ENCODE assay signal across 1 cellular context in the genomic region with DNA sequence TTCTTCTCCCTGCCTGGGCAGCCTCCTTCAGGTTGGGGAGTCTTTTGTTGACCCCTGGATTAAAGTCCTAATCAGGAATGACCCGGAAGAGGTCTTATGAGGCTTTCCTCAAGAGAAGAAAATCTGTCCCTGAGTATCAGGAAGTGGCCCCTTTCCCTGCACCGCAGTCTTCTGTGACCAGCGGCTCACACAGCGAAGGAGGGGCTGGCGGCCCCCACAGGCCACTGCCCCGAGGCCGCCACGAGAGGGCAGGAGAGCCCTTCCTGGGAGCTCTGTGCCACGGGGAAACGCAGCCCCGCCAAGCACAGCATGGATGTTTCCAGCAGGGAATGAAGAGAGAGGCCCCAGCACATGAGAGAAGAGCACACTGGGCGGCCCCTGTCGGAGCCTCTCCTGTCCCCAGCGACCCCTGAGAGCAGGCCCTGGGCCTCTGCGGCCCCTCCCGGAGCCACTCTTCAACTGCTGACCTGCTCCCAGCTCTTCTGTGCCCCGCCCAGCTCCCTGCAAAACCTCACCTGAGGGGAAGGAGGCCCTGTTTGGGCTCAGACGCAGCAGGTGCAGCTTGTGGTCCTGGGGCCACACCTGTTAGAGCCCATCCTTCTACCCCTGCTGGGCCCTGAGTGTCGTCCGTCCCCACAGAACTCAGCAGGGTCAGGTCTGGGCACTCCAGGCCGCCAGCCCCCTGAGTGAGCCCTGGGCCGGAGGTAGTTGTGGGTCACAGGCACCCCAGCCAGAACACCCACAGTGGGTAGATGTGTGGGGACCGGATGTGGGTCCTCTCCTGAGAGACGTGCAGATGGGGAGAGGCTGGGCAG.
TF ChIP-seq lines count a peak whose summit lies in the region.

No MANE protein-coding gene starts in this region.

TF ChIP-seq in HepG2, 621 proteins besides CTCF, POLR2A, EP300 and RAD21 (continued from another document and continues in another):
- TF ChIP-seq REXO4 (CRISPR knock-in tag; IDR thresholded peaks at IDR 0.05; ENCODE audit: borderline replicate concordance) (no peak), ZNF761 (CRISPR knock-in tag; conservative IDR thresholded peaks at IDR 0.05) (peak; percentile 44; the same call in 1 of the 2 replicates), ZNF34 (CRISPR knock-in tag; IDR thresholded peaks at IDR 0.05; ENCODE audit: borderline replicate concordance) (0 out of 2 replicates have a peak, but pooled peaks have one; percentile 79), NR1H2 (CRISPR knock-in tag; IDR thresholded peaks at IDR 0.05; ENCODE audit: borderline replicate concordance, low read depth) (no peak), SIX1 (CRISPR knock-in tag; IDR thresholded peaks at IDR 0.05; ENCODE audit: borderline replicate concordance) (no peak), MYC (CRISPR knock-in tag; IDR thresholded peaks at IDR 0.05; ENCODE audit: borderline replicate concordance) (peak; percentile 71; the same call in 1 of the 2 replicates), GTF3A (CRISPR knock-in tag; conservative IDR thresholded peaks at IDR 0.05) (no peak), ZNF629 (CRISPR knock-in tag; conservative IDR thresholded peaks at IDR 0.05) (no peak), ZNF879 (CRISPR knock-in tag; IDR thresholded peaks at IDR 0.05) (no peak), ZNF713 (CRISPR knock-in tag; IDR thresholded peaks at IDR 0.05) (no peak; the same call in 1 of the 2 replicates), SP5 (CRISPR knock-in tag; IDR thresholded peaks at IDR 0.05; ENCODE audit: borderline replicate concordance, low read depth) (no peak), ZFP36 (IDR thresholded peaks at IDR 0.05; ENCODE audit: borderline replicate concordance, low read depth, low read length, partially characterized antibody) (no peak), IKZF4 (CRISPR knock-in tag; IDR thresholded peaks at IDR 0.05; ENCODE audit: borderline replicate concordance, low read depth, not compliant biosample characterization) (no peak), ZNF317 (CRISPR knock-in tag; IDR thresholded peaks at IDR 0.05) (peak; percentile 52; the same call in 1 of the 2 replicates), AGO1 (IDR thresholded peaks at IDR 0.05; ENCODE audit: low read depth, low read length, poor library complexity, severe bottlenecking) (no peak), RFX3 (CRISPR knock-in tag; IDR thresholded peaks at IDR 0.05) (no peak), FIP1L1 (IDR thresholded peaks at IDR 0.05; ENCODE audit: borderline replicate concordance, insufficient read depth, low read depth, low read length) (no peak), ZNF644 (CRISPR knock-in tag; IDR thresholded peaks at IDR 0.05; ENCODE audit: low read depth) (no peak), ZSCAN20 (CRISPR knock-in tag; IDR thresholded peaks at IDR 0.05; ENCODE audit: borderline replicate concordance) (no peak), SMYD3 (CRISPR knock-in tag; IDR thresholded peaks at IDR 0.05) (no peak), KLF12 (CRISPR knock-in tag; IDR thresholded peaks at IDR 0.05; ENCODE audit: borderline replicate concordance) (no peak), NCOA1 (CRISPR knock-in tag; IDR thresholded peaks at IDR 0.05) (no peak), ZNF703 (CRISPR knock-in tag; IDR thresholded peaks at IDR 0.05; ENCODE audit: borderline replicate concordance) (no peak), ZBTB7B (CRISPR knock-in tag; IDR thresholded peaks at IDR 0.05) (peak; percentile 93), TARDBP (CRISPR knock-in tag; IDR thresholded peaks at IDR 0.05) (0 out of 2 replicates have a peak, but pooled peaks have one; percentile 48), TCF7 (IDR thresholded peaks at IDR 0.05; ENCODE audit: low read depth) (no peak), ZNF441 (CRISPR knock-in tag; IDR thresholded peaks at IDR 0.05; ENCODE audit: borderline replicate concordance) (no peak), PHF8 (CRISPR knock-in tag; IDR thresholded peaks at IDR 0.05) (peak; percentile 50; the same call in 1 of the 2 replicates), ZNF773 (CRISPR knock-in tag; IDR thresholded peaks at IDR 0.05; ENCODE audit: borderline replicate concordance) (no peak), ZSCAN22 (CRISPR knock-in tag; IDR thresholded peaks at IDR 0.05) (no peak), ZNF468 (CRISPR knock-in tag; IDR thresholded peaks at IDR 0.05) (no peak), ZNF562 (CRISPR knock-in tag; IDR thresholded peaks at IDR 0.05; ENCODE audit: borderline replicate concordance) (no peak), ETV6 (CRISPR knock-in tag; conservative IDR thresholded peaks at IDR 0.05) (0 out of 2 replicates have a peak, but pooled peaks have one; percentile 19), KDM2A (CRISPR knock-in tag; IDR thresholded peaks at IDR 0.05; ENCODE audit: borderline replicate concordance, low read depth) (peak; percentile 90), ZNF7 (CRISPR knock-in tag; IDR thresholded peaks at IDR 0.05) (no peak), MXI1 (IDR thresholded peaks at IDR 0.05; ENCODE audit: borderline replicate concordance, low read depth, low read length) (peak; percentile 76; the same call in 1 of the 3 replicates), GATA4 (IDR thresholded peaks at IDR 0.05; ENCODE audit: borderline replicate concordance, low read depth) (no peak), SRY (CRISPR knock-in tag; IDR thresholded peaks at IDR 0.05) (no peak; the same call in 1 of the 2 replicates), TEAD2 (CRISPR knock-in tag; IDR thresholded peaks at IDR 0.05) (no peak), ZBTB7A (CRISPR knock-in tag; IDR thresholded peaks at IDR 0.05) (peak; percentile 79; the same call in 1 of the 2 replicates), KLF11 (CRISPR knock-in tag; IDR thresholded peaks at IDR 0.05) (peak; percentile 75; the same call in 1 of the 2 replicates)
- TF ChIP-seq, protein P1, sequence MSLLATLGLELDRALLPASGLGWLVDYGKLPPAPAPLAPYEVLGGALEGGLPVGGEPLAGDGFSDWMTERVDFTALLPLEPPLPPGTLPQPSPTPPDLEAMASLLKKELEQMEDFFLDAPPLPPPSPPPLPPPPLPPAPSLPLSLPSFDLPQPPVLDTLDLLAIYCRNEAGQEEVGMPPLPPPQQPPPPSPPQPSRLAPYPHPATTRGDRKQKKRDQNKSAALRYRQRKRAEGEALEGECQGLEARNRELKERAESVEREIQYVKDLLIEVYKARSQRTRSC (CRISPR knock-in tag; IDR thresholded peaks at IDR 0.05; ENCODE audit: low read depth): no peak
- TF ChIP-seq, protein P2, sequence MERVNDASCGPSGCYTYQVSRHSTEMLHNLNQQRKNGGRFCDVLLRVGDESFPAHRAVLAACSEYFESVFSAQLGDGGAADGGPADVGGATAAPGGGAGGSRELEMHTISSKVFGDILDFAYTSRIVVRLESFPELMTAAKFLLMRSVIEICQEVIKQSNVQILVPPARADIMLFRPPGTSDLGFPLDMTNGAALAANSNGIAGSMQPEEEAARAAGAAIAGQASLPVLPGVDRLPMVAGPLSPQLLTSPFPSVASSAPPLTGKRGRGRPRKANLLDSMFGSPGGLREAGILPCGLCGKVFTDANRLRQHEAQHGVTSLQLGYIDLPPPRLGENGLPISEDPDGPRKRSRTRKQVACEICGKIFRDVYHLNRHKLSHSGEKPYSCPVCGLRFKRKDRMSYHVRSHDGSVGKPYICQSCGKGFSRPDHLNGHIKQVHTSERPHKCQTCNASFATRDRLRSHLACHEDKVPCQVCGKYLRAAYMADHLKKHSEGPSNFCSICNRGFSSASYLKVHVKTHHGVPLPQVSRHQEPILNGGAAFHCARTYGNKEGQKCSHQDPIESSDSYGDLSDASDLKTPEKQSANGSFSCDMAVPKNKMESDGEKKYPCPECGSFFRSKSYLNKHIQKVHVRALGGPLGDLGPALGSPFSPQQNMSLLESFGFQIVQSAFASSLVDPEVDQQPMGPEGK (CRISPR knock-in tag; IDR thresholded peaks at IDR 0.05): peak; percentile 96
- TF ChIP-seq, protein P3, sequence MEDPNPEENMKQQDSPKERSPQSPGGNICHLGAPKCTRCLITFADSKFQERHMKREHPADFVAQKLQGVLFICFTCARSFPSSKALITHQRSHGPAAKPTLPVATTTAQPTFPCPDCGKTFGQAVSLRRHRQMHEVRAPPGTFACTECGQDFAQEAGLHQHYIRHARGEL (CRISPR knock-in tag; IDR thresholded peaks at IDR 0.05): 0 out of 2 replicates have a peak, but pooled peaks have one; percentile 10
- TF ChIP-seq, protein P4, sequence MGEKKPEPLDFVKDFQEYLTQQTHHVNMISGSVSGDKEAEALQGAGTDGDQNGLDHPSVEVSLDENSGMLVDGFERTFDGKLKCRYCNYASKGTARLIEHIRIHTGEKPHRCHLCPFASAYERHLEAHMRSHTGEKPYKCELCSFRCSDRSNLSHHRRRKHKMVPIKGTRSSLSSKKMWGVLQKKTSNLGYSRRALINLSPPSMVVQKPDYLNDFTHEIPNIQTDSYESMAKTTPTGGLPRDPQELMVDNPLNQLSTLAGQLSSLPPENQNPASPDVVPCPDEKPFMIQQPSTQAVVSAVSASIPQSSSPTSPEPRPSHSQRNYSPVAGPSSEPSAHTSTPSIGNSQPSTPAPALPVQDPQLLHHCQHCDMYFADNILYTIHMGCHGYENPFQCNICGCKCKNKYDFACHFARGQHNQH (CRISPR knock-in tag; IDR thresholded peaks at IDR 0.05): peak; percentile 58
- TF ChIP-seq, protein P5, sequence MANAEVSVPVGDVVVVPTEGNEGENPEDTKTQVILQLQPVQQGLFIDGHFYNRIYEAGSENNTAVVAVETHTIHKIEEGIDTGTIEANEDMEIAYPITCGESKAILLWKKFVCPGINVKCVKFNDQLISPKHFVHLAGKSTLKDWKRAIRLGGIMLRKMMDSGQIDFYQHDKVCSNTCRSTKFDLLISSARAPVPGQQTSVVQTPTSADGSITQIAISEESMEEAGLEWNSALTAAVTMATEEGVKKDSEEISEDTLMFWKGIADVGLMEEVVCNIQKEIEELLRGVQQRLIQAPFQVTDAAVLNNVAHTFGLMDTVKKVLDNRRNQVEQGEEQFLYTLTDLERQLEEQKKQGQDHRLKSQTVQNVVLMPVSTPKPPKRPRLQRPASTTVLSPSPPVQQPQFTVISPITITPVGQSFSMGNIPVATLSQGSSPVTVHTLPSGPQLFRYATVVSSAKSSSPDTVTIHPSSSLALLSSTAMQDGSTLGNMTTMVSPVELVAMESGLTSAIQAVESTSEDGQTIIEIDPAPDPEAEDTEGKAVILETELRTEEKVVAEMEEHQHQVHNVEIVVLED (CRISPR knock-in tag; IDR thresholded peaks at IDR 0.05; ENCODE audit: borderline replicate concordance): peak; percentile 50; the same call in 1 of the 2 replicates
- TF ChIP-seq, protein P6, sequence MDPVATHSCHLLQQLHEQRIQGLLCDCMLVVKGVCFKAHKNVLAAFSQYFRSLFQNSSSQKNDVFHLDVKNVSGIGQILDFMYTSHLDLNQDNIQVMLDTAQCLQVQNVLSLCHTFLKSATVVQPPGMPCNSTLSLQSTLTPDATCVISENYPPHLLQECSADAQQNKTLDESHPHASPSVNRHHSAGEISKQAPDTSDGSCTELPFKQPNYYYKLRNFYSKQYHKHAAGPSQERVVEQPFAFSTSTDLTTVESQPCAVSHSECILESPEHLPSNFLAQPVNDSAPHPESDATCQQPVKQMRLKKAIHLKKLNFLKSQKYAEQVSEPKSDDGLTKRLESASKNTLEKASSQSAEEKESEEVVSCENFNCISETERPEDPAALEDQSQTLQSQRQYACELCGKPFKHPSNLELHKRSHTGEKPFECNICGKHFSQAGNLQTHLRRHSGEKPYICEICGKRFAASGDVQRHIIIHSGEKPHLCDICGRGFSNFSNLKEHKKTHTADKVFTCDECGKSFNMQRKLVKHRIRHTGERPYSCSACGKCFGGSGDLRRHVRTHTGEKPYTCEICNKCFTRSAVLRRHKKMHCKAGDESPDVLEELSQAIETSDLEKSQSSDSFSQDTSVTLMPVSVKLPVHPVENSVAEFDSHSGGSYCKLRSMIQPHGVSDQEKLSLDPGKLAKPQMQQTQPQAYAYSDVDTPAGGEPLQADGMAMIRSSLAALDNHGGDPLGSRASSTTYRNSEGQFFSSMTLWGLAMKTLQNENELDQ (CRISPR knock-in tag; IDR thresholded peaks at IDR 0.05; ENCODE audit: borderline replicate concordance): no peak
- TF ChIP-seq, protein P7, sequence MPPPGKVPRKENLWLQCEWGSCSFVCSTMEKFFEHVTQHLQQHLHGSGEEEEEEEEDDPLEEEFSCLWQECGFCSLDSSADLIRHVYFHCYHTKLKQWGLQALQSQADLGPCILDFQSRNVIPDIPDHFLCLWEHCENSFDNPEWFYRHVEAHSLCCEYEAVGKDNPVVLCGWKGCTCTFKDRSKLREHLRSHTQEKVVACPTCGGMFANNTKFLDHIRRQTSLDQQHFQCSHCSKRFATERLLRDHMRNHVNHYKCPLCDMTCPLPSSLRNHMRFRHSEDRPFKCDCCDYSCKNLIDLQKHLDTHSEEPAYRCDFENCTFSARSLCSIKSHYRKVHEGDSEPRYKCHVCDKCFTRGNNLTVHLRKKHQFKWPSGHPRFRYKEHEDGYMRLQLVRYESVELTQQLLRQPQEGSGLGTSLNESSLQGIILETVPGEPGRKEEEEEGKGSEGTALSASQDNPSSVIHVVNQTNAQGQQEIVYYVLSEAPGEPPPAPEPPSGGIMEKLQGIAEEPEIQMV (CRISPR knock-in tag; IDR thresholded peaks at IDR 0.05; ENCODE audit: low read depth): peak; percentile 74; the same call in 1 of the 2 replicates
- TF ChIP-seq, protein P8, sequence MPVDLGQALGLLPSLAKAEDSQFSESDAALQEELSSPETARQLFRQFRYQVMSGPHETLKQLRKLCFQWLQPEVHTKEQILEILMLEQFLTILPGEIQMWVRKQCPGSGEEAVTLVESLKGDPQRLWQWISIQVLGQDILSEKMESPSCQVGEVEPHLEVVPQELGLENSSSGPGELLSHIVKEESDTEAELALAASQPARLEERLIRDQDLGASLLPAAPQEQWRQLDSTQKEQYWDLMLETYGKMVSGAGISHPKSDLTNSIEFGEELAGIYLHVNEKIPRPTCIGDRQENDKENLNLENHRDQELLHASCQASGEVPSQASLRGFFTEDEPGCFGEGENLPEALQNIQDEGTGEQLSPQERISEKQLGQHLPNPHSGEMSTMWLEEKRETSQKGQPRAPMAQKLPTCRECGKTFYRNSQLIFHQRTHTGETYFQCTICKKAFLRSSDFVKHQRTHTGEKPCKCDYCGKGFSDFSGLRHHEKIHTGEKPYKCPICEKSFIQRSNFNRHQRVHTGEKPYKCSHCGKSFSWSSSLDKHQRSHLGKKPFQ (CRISPR knock-in tag; IDR thresholded peaks at IDR 0.05; ENCODE audit: insufficient replicate concordance): peak; percentile 75
- TF ChIP-seq, protein P9, sequence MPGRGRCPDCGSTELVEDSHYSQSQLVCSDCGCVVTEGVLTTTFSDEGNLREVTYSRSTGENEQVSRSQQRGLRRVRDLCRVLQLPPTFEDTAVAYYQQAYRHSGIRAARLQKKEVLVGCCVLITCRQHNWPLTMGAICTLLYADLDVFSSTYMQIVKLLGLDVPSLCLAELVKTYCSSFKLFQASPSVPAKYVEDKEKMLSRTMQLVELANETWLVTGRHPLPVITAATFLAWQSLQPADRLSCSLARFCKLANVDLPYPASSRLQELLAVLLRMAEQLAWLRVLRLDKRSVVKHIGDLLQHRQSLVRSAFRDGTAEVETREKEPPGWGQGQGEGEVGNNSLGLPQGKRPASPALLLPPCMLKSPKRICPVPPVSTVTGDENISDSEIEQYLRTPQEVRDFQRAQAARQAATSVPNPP (CRISPR knock-in tag; IDR thresholded peaks at IDR 0.05): no peak
- TF ChIP-seq, protein P10, sequence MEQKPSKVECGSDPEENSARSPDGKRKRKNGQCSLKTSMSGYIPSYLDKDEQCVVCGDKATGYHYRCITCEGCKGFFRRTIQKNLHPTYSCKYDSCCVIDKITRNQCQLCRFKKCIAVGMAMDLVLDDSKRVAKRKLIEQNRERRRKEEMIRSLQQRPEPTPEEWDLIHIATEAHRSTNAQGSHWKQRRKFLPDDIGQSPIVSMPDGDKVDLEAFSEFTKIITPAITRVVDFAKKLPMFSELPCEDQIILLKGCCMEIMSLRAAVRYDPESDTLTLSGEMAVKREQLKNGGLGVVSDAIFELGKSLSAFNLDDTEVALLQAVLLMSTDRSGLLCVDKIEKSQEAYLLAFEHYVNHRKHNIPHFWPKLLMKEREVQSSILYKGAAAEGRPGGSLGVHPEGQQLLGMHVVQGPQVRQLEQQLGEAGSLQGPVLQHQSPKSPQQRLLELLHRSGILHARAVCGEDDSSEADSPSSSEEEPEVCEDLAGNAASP (CRISPR knock-in tag; IDR thresholded peaks at IDR 0.05; ENCODE audit: borderline replicate concordance): peak; percentile 80
